11 cellular contexts compared by ENCODE assay signal in the genomic region with DNA sequence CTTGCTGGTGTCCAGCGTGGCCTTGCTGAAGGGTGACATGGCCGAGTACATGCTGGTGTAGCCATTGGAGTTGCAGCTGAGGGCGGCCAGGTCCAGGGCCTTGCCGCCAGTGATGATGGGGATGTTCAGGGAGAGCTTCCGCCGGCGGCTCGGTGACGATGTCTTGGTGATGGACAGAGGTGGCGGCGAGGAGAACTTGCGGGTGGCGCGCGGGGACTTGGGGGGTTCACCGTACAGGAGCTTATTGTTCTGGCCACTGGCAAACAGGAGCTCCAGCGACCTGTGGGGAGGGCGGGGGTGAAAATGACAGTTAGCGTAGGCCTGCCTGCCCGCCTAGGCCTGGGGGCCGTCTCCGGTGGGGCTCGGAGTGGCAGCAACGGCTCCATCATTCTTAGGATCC. TPM values are rescaled to one million over a fixed set of nuclear protein-coding genes. Genes with fewer than 3 reads are reported as not detected.
A peak's percentile ranks its signal among the peaks of the same experiment; 100 is the strongest.
DNase-seq lines count a peak whose midpoint lies in the region; ATAC-seq, FAIRE-seq and TF ChIP-seq lines count a peak whose summit lies in the region.
"Had no signal": no experiment of that assay in that cellular context is flagged by ENCODE, and none has a peak within 500 bp of the region (broad histone marks: within the 10 kb centered on the region; RNA-seq: fewer than 3 reads in every experiment).

No MANE protein-coding gene starts in this region.

- no peaks in the 10 kb centered on the region for H3K79me2 ChIP-seq in OCI-LY7 (ENCODE audit: insufficient read depth, low read depth, low read length)

- H3K9me2 ChIP-seq in OCI-LY7 (ENCODE audit: insufficient read depth, low read length): no peaks in the 10 kb centered on the region

- peak overlapping the region; percentile 46 to 80 for H3K27ac ChIP-seq in A549
- peak overlapping the region; percentile 57 for H3K27ac ChIP-seq in OCI-LY7 (ENCODE audit: low read depth, low read length, poor library complexity, severe bottlenecking)
- no peak overlapping the region for H3K27ac ChIP-seq in kidney (ENCODE audit: low read depth in 2 of 2, low read length in 2 of 2)

- FAIRE-seq in A549 (lab: Jason Lieb, UNC) (no peak), kidney (lab: Jason Lieb, UNC) (no peak)

- H3K4me3 ChIP-seq in A549 (no peak overlapping the region), OCI-LY7 (ENCODE audit: low read depth, low read length, poor library complexity, severe bottlenecking) (peak overlapping the region; percentile 55), kidney (ENCODE audit: low read length in 2 of 2) (no peak overlapping the region), H7 (ENCODE audit: insufficient read depth, low read depth, low read length) (no peak overlapping the region)

- CTCF ChIA-PET in A549 (lab: Yijun Ruan, JAX): interaction anchor here (1.1 to 5.8 kb wide), 10 partner anchors 10 to 192 kb away, joined by 3 to 20 read pairs (median 4); no protein-coding TSS in a partner anchor
- CTCF ChIA-PET in OCI-LY7 (lab: Charles Lee; ENCODE audit: unreplicated experiment): interaction anchor here (1.1 kb wide), 1 partner anchor 24 kb away, joined by 3 read pairs; no protein-coding TSS in a partner anchor
- CTCF ChIA-PET in HEK293T (lab: Yijun Ruan, JAX): interaction anchor here (1.2 kb wide), 1 partner anchor 181 kb away, joined by 4 read pairs; no protein-coding TSS in a partner anchor

- peaks cover 9% of the 10 kb centered on the region for H3K27me3 ChIP-seq in H7 (ENCODE audit: control insufficient read depth, insufficient read depth, low read length)

- TF ChIP-seq RAD21 in A549 (conservative IDR thresholded peaks at IDR 0.05 in 1 of 2, IDR thresholded peaks at IDR 0.05 in 1 of 2): no peak

- ATAC-seq in A549: no peak
- ATAC-seq in GM19452 (IDR thresholded peaks at IDR 0.05; ENCODE audit: unreplicated experiment): peak; percentile 5

- no peak for TF ChIP-seq EP300 in A549 (IDR thresholded peaks at IDR 0.05)

- H4K20me1 ChIP-seq in OCI-LY7 (ENCODE audit: insufficient read depth, low read length): no peaks in the 10 kb centered on the region

- H3K4me1 ChIP-seq in A549 (peaks cover 11% of the 10 kb centered on the region), OCI-LY7 (ENCODE audit: insufficient read depth, low read length, poor library complexity, severe bottlenecking) (peaks cover 59% of the 10 kb centered on the region), kidney (ENCODE audit: control insufficient read depth in 1 of 2, insufficient read depth in 1 of 2, low read depth in 1 of 2, low read length in 2 of 2) (no peaks in the 10 kb centered on the region)

- H3K9ac ChIP-seq in kidney (ENCODE audit: low read length in 2 of 2): no peak overlapping the region

- peak overlapping the region; percentile 30; the same call in 2 of the 3 replicates for H3K4me2 ChIP-seq in A549
- H3K4me2 ChIP-seq in OCI-LY7 (ENCODE audit: low read length): peak overlapping the region; percentile 88

- DNase-seq in A549 (ENCODE audit: low read depth in 1 of 2, low spot score in 1 of 2) (no peak), OCI-LY7 (ENCODE audit: low spot score) (no peak), kidney (peak; percentile 75), HEK293T (ENCODE audit: extremely low spot score) (no peak), NCI-H69 (lab: John Stamatoyannopoulos, UW) (no peak), H7 (no peak), nucleus accumbens (lab: John Stamatoyannopoulos, UW) (no peak)
- DNase-seq: midbrain, NCI-H1436, NCI-H510A treated with DMSO at 0.1 percent for 48 hours had no signal

- WGBS in A549 (ENCODE audit: missing lambda C conversion rate): 92% methylated on average over 24 of the region's 24 CpGs

- H3K9me3 ChIP-seq in A549 (no peaks in the 10 kb centered on the region), OCI-LY7 (ENCODE audit: low read length) (no peaks in the 10 kb centered on the region), kidney (ENCODE audit: control insufficient read depth in 1 of 2, low read length in 2 of 2) (no peaks in the 10 kb centered on the region)

- intact Hi-C loops in OCI-LY7 (cut with micrococcal nuclease; ENCODE audit: unreplicated experiment) (loop anchor here (10.0 kb wide), 1 partner anchor 249 kb away; no protein-coding TSS in a partner anchor), kidney (cut with DNase I) (no loop called here)

- peak overlapping the region; percentile 83 for H2AFZ ChIP-seq in OCI-LY7 (ENCODE audit: low read length)

- TF ChIP-seq CTCF in A549 (IDR thresholded peaks at IDR 0.05) (no peak), OCI-LY7 (conservative IDR thresholded peaks at IDR 0.05; ENCODE audit: low read length) (no peak), kidney (IDR thresholded peaks at IDR 0.05; ENCODE audit: borderline replicate concordance, extremely low read depth, insufficient read depth) (no peak)

- no TSS peak for BruUV-seq in OCI-LY7 (replicated peaks; lab: Mats Ljungman, UMichigan)

- no peak for TF ChIP-seq POLR2A in A549 (IDR thresholded peaks at IDR 0.05; ENCODE audit: low read length)

- POLR2A ChIA-PET in A549 (lab: Yijun Ruan, JAX) (no interaction called here), OCI-LY7 (lab: Charles Lee) (interaction anchor here (0.6 to 1.5 kb wide), 4 partner anchors 11 to 439 kb away, joined by 3 to 4 read pairs (median 4); a partner anchor contains a TSS), HEK293T (lab: Yijun Ruan, JAX) (no interaction called here)

- no peaks in the 10 kb centered on the region for H3K36me3 ChIP-seq in OCI-LY7 (ENCODE audit: insufficient read depth, low read length)
- H3K36me3 ChIP-seq in kidney (ENCODE audit: control insufficient read depth in 1 of 2, insufficient read depth in 2 of 2, low read length in 2 of 2): no peaks in the 10 kb centered on the region
- no peaks in the 10 kb centered on the region for H3K36me3 ChIP-seq in H7 (replicated peaks; ENCODE audit: control insufficient read depth, insufficient read depth, low read length)

TF ChIP-seq in A549, 52 proteins besides CTCF, POLR2A, EP300 and RAD21 (continues in another document):
- TF ChIP-seq, protein P1, sequence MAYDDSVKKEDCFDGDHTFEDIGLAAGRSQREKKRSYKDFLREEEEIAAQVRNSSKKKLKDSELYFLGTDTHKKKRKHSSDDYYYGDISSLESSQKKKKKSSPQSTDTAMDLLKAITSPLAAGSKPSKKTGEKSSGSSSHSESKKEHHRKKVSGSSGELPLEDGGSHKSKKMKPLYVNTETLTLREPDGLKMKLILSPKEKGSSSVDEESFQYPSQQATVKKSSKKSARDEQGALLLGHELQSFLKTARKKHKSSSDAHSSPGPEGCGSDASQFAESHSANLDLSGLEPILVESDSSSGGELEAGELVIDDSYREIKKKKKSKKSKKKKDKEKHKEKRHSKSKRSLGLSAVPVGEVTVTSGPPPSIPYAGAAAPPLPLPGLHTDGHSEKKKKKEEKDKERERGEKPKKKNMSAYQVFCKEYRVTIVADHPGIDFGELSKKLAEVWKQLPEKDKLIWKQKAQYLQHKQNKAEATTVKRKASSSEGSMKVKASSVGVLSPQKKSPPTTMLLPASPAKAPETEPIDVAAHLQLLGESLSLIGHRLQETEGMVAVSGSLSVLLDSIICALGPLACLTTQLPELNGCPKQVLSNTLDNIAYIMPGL (CRISPR knock-in tag; IDR thresholded peaks at IDR 0.05; ENCODE audit: borderline replicate concordance): no peak
- TF ChIP-seq, protein P2, sequence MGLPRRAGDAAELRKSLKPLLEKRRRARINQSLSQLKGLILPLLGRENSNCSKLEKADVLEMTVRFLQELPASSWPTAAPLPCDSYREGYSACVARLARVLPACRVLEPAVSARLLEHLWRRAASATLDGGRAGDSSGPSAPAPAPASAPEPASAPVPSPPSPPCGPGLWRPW (IDR thresholded peaks at IDR 0.05): no peak
- TF ChIP-seq MAFK (IDR thresholded peaks at IDR 0.05; ENCODE audit: partially characterized antibody) (no peak), FOXS1 (CRISPR knock-in tag; IDR thresholded peaks at IDR 0.05) (no peak), PHF8 (IDR thresholded peaks at IDR 0.05; ENCODE audit: borderline replicate concordance, low read depth) (no peak), NPAS2 (CRISPR knock-in tag; IDR thresholded peaks at IDR 0.05; ENCODE audit: borderline replicate concordance) (no peak), KDM1A (IDR thresholded peaks at IDR 0.05; ENCODE audit: low read depth) (no peak)

TF ChIP-seq in HEK293T, 16 proteins besides CTCF, POLR2A, EP300 and RAD21:
- TF ChIP-seq SP1 (IDR thresholded peaks at IDR 0.05): no peak
- no peak for TF ChIP-seq ARNT (IDR thresholded peaks at IDR 0.05)
- no peak for TF ChIP-seq BHLHE40 (IDR thresholded peaks at IDR 0.05; ENCODE audit: borderline replicate concordance)
- TF ChIP-seq HDGF (IDR thresholded peaks at IDR 0.05; ENCODE audit: borderline replicate concordance): no peak
- TF ChIP-seq ELF4 (IDR thresholded peaks at IDR 0.05): no peak
- no peak for TF ChIP-seq LEF1 (IDR thresholded peaks at IDR 0.05; ENCODE audit: borderline replicate concordance)
- TF ChIP-seq L3MBTL2 (conservative IDR thresholded peaks at IDR 0.05): no peak
- no peak for TF ChIP-seq CTBP1 (IDR thresholded peaks at IDR 0.05; ENCODE audit: borderline replicate concordance)
- no peak for TF ChIP-seq NFRKB (IDR thresholded peaks at IDR 0.05)
- no peak for TF ChIP-seq FOXK2 (IDR thresholded peaks at IDR 0.05)
- TF ChIP-seq SUZ12 (IDR thresholded peaks at IDR 0.05): no peak
- TF ChIP-seq, protein P3, sequence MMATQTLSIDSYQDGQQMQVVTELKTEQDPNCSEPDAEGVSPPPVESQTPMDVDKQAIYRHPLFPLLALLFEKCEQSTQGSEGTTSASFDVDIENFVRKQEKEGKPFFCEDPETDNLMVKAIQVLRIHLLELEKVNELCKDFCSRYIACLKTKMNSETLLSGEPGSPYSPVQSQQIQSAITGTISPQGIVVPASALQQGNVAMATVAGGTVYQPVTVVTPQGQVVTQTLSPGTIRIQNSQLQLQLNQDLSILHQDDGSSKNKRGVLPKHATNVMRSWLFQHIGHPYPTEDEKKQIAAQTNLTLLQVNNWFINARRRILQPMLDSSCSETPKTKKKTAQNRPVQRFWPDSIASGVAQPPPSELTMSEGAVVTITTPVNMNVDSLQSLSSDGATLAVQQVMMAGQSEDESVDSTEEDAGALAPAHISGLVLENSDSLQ (IDR thresholded peaks at IDR 0.05): no peak
- TF ChIP-seq FOXA1 (IDR thresholded peaks at IDR 0.05): no peak
- TF ChIP-seq ZNF384 (IDR thresholded peaks at IDR 0.05): no peak
- no peak for TF ChIP-seq TARDBP (IDR thresholded peaks at IDR 0.05)
- TF ChIP-seq FOXM1 (IDR thresholded peaks at IDR 0.05; ENCODE audit: borderline replicate concordance): no peak
TF ChIP-seq in HEK293T: peak in this region for 0.

RNA-seq across cellular contexts. Expression of a gene that starts 59.0 kb away (rescaled TPM):
- 33.3 and 33.4 TPM in 2 replicates for polyA plus RNA-seq in A549 (2011; rRNA removed)
- 24.2 and 24.3 TPM in 2 replicates for polyA plus RNA-seq in A549 (2012; cell fraction: cytosol; rRNA removed)
- 20.3 and 29.3 TPM in 2 replicates for polyA plus RNA-seq in A549 (2012; cell fraction: nucleus; rRNA removed)
- polyA plus RNA-seq in A549 (2017; fragmentation: RNase III; extraction: RNeasy Plus Mini Kit Qiagen cat#74134 plus additional on column Dnase treatment): 25.2 to 36.2 TPM (median 32.8 TPM) in 3 replicates
- polyA minus RNA-seq in A549 (2011; rRNA and poly(A)+ RNA removed): 16.9 and 20.6 TPM in 2 replicates
- 26.9 and 27.4 TPM in 2 replicates for total RNA-seq in OCI-LY7 (2014; rRNA removed; shearing (Covaris generic))
- 21.1 and 21.5 TPM in 2 replicates for total RNA-seq in OCI-LY7 (2022)
- 201 TPM for total RNA-seq in kidney
- 1,628 TPM for polyA plus RNA-seq in kidney (ENCODE audit: insufficient read depth, low read depth, low replicate concordance)
- 16.9 and 17.1 TPM in 2 replicates for total RNA-seq in H7 (2014; rRNA removed; shearing (Covaris generic))

Comparison
In these comparisons a context has a peak if more than half of its experiments do, and no peak if none do; other contexts are left out.
1. H3K27ac ChIP-seq: peak in A549 (2 of 2) and OCI-LY7 (single experiment); none in kidney (0 of 2).